19 cellular contexts compared by ENCODE assay signal in the genomic region with DNA sequence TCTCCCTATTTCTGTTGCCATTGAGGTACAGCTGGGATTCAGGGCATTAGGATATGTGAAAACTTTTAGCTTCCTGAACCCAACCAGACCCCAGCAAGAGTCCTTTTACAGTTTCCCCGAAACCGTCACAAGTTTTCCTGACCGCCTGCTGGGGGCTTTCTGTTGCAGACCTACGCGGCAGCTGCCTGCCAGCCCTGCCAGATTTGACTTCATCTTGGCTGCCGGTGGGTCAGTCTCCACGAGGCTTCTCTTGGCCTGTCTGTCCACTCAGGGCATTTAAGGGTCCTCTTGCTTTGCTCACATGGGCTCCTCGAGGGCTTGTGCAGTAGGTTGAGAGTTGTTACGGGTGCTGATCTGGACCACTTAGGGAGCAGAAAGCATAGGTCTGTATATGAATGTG. TPM values are rescaled to one million over a fixed set of nuclear protein-coding genes. Genes with fewer than 3 reads are reported as not detected.
A peak's percentile ranks its signal among the peaks of the same experiment; 100 is the strongest.
DNase-seq lines count a peak whose midpoint lies in the region; ATAC-seq and TF ChIP-seq lines count a peak whose summit lies in the region.
"Had no signal": no experiment of that assay in that cellular context is flagged by ENCODE, and none has a peak within 500 bp of the region (broad histone marks: within the 10 kb centered on the region; RNA-seq: fewer than 3 reads in every experiment).

No MANE protein-coding gene starts in this region.

- H3K27me3 ChIP-seq in breast epithelium (no peaks in the 10 kb centered on the region), right atrium auricular region (no peaks in the 10 kb centered on the region)

- H3K9me3 ChIP-seq in breast epithelium (no peaks in the 10 kb centered on the region), right atrium auricular region (no peaks in the 10 kb centered on the region)

- DNase-seq in breast epithelium (ENCODE audit: low spot score in 2 of 2) (no peak), MCF 10A (ENCODE audit: unreplicated experiment) (no peak), endothelial cell (ENCODE audit: low spot score) (no peak), nephron progenitor cell (no peak), right atrium auricular region (ENCODE audit: low spot score) (no peak)
- no peak for DNase-seq in stimulated activated naive CD8-positive, alpha-beta T cell treated with anti-CD3 and anti-CD28 coated beads, Interleukin-15, amount 100 ng/mL, for 72 hours
- DNase-seq: COR-L47, DMS153, EL, HCEC 1CT, NCI-H1048, NCI-H146, NCI-H2107, NCI-H345, NCI-H69, Right ventricle myocardium superior had no signal

- TF ChIP-seq CTCF in breast epithelium (IDR thresholded peaks at IDR 0.05), result no peak
- TF ChIP-seq CTCF in MCF 10A (IDR thresholded peaks at IDR 0.05; ENCODE audit: unreplicated experiment), result no peak
- no peak for TF ChIP-seq CTCF in endothelial cell (IDR thresholded peaks at IDR 0.05; ENCODE audit: unreplicated experiment)
- TF ChIP-seq CTCF in nephron progenitor cell (IDR thresholded peaks at IDR 0.05), result no peak
- TF ChIP-seq CTCF in right atrium auricular region (IDR thresholded peaks at IDR 0.05), result no peak

- no peak for ATAC-seq in GM18520 (IDR thresholded peaks at IDR 0.05; ENCODE audit: unreplicated experiment)
- ATAC-seq in stimulated activated naive CD8-positive, alpha-beta T cell treated with anti-CD3 and anti-CD28 coated beads, Interleukin-15, amount 100 ng/mL, for 72 hours, result no peak
- no peak for ATAC-seq in GM21825 (IDR thresholded peaks at IDR 0.05; ENCODE audit: unreplicated experiment)

- H3K4me3 ChIP-seq in breast epithelium (no peak overlapping the region), right atrium auricular region (no peak overlapping the region)

- TF ChIP-seq POLR2A in breast epithelium (IDR thresholded peaks at IDR 0.05), result no peak

- no peaks in the 10 kb centered on the region for H3K36me3 Mint-ChIP-seq in MCF 10A (ENCODE audit: insufficient read depth, unreplicated experiment)
- peaks cover 45% of the 10 kb centered on the region for H3K36me3 Mint-ChIP-seq in endothelial cell (ENCODE audit: low read depth, unreplicated experiment)
- peaks cover 16% of the 10 kb centered on the region for H3K36me3 Mint-ChIP-seq in nephron progenitor cell (ENCODE audit: low read depth)

- no peak overlapping the region for H3K4me3 Mint-ChIP-seq in MCF 10A (ENCODE audit: unreplicated experiment)
- peak overlapping the region; percentile 31 for H3K4me3 Mint-ChIP-seq in endothelial cell (ENCODE audit: unreplicated experiment)
- H3K4me3 Mint-ChIP-seq in nephron progenitor cell, result no peak overlapping the region
- H3K4me3 Mint-ChIP-seq in stimulated activated naive CD8-positive, alpha-beta T cell treated with anti-CD3 and anti-CD28 coated beads, Interleukin-15, amount 100 ng/mL, for 72 hours, result no peak overlapping the region

- intact Hi-C loops in breast epithelium (cut with DNase I; ENCODE audit: low total_unique reads) (no loop called here), MCF 10A (cut with micrococcal nuclease) (no loop called here)

- no peak overlapping the region for H3K27ac Mint-ChIP-seq in MCF 10A (ENCODE audit: low read depth, unreplicated experiment)
- H3K27ac Mint-ChIP-seq in endothelial cell (ENCODE audit: unreplicated experiment), result no peak overlapping the region
- peak overlapping the region; percentile 75 for H3K27ac Mint-ChIP-seq in nephron progenitor cell
- H3K27ac Mint-ChIP-seq in stimulated activated naive CD8-positive, alpha-beta T cell treated with anti-CD3 and anti-CD28 coated beads, Interleukin-15, amount 100 ng/mL, for 72 hours, result no peak overlapping the region

- no peaks in the 10 kb centered on the region for H3K27me3 Mint-ChIP-seq in MCF 10A (ENCODE audit: insufficient read depth, unreplicated experiment)
- peaks cover 3% of the 10 kb centered on the region for H3K27me3 Mint-ChIP-seq in endothelial cell (ENCODE audit: unreplicated experiment)
- peaks cover 13% of the 10 kb centered on the region for H3K27me3 Mint-ChIP-seq in nephron progenitor cell (ENCODE audit: low read depth, poor library complexity)
- no peaks in the 10 kb centered on the region for H3K27me3 Mint-ChIP-seq in stimulated activated naive CD8-positive, alpha-beta T cell treated with anti-CD3 and anti-CD28 coated beads, Interleukin-15, amount 100 ng/mL, for 72 hours

- H3K9me3 Mint-ChIP-seq in MCF 10A (ENCODE audit: unreplicated experiment), result no peaks in the 10 kb centered on the region
- H3K9me3 Mint-ChIP-seq in endothelial cell (ENCODE audit: unreplicated experiment), result no peaks in the 10 kb centered on the region
- H3K9me3 Mint-ChIP-seq in nephron progenitor cell, result peaks cover 5% of the 10 kb centered on the region
- H3K9me3 Mint-ChIP-seq in stimulated activated naive CD8-positive, alpha-beta T cell treated with anti-CD3 and anti-CD28 coated beads, Interleukin-15, amount 100 ng/mL, for 72 hours, result peaks cover 0 to 6% of the 10 kb centered on the region in 2 donors

- H3K27ac ChIP-seq in breast epithelium, result peak overlapping the region; percentile 84 to 97
- no peak overlapping the region for H3K27ac ChIP-seq in right atrium auricular region
- H3K27ac ChIP-seq: 22Rv1 had no signal

- peaks cover 27% of the 10 kb centered on the region for H3K4me1 Mint-ChIP-seq in MCF 10A (ENCODE audit: insufficient read depth, unreplicated experiment)
- peaks cover 77% of the 10 kb centered on the region for H3K4me1 Mint-ChIP-seq in endothelial cell (ENCODE audit: unreplicated experiment)
- peaks cover 42% of the 10 kb centered on the region for H3K4me1 Mint-ChIP-seq in nephron progenitor cell
- H3K4me1 Mint-ChIP-seq in stimulated activated naive CD8-positive, alpha-beta T cell treated with anti-CD3 and anti-CD28 coated beads, Interleukin-15, amount 100 ng/mL, for 72 hours, result peaks cover 49% of the 10 kb centered on the region

- H3K4me1 ChIP-seq in breast epithelium, result peaks cover 3 to 20% of the 10 kb centered on the region in 2 donors
- H3K4me1 ChIP-seq in right atrium auricular region, result peaks cover 0 to 24% of the 10 kb centered on the region in 2 donors

- H3K36me3 ChIP-seq in breast epithelium, result no peaks in the 10 kb centered on the region
- no peaks in the 10 kb centered on the region for H3K36me3 ChIP-seq in right atrium auricular region

- POLR2A ChIA-PET in MCF 10A (lab: Yijun Ruan, JAX), result interaction anchor here (0.8 to 2.5 kb wide), 2 partner anchors 11 to 31 kb away, joined by 3 to 7 read pairs; no protein-coding TSS in a partner anchor

- CTCF ChIA-PET in MCF 10A (lab: Yijun Ruan, JAX), result interaction anchor here (0.6 kb wide), 1 partner anchor 1070 kb away, joined by 3 read pairs; no protein-coding TSS in a partner anchor

- BruUV-seq in MCF 10A (replicated peaks; lab: Mats Ljungman, UMichigan), result no TSS peak

RNA-seq across cellular contexts. Expression of gene ETV6, which starts 17.2 kb away (rescaled TPM):
- 10 to 100 TPM; 17.8 to 58.7 (median 45.2) TPM for total RNA-seq in breast epithelium
- 16.9 and 19.3 TPM in 2 replicates for total RNA-seq in MCF 10A (2022)
- total RNA-seq in endothelial cell (ENCODE audit: unreplicated experiment), result 98.7 TPM
- 1 to 10 TPM; 6.7 TPM for total RNA-seq in right atrium auricular region

Comparison
In these comparisons a context has a peak if more than half of its experiments do, and no peak if none do; other contexts are left out.
1. H3K27ac ChIP-seq: peak in breast epithelium (2 of 2); none in right atrium auricular region (0 of 2).